19 cellular contexts compared by ENCODE assay signal in the genomic region with DNA sequence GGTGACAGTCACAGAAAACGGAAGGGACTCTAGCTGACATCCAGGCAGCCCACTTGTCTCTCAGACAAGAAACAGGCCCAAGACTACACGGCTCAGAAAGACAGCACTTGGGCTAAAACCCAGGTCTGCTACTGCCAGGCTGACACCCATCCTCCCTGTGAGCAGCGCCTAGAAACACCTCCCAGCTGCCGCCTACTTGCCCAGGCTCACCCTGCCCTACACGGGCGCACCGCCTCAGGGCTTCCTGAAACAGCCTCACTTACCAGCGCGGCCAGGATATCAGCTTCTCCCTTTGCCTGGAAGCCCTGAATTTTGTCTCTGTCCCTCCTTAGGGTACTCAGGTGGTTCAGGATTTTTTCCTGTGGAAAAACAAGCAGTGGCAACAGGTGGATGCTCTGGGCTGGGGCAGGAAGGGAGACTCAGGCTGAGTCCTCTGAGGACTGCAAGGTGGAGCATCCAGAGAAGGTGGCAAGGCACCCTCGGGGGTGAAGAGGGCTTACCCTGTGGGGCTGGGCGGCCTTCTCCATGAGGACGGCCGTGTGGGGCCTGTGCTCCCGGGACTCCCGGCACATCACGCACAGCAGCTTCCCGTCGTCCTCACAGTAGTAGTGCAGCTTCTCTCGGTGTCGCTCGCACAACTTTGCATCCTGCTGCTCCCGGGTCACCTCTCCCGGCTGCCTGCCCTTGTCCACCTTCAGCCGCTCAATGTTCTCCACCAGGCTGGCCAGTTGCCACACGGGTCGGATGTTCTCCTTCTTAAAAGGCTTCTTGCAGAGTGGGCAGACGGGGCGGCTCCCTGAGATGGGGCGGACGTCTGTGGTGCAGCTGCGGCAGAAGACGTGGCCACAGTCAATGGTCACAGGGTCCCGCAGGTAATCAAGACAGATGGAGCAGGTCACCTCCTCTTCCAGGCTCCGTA. TPM values are rescaled to one million over a fixed set of nuclear protein-coding genes. Genes with fewer than 3 reads are reported as not detected.
A peak's percentile ranks its signal among the peaks of the same experiment; 100 is the strongest.
DNase-seq lines count a peak whose midpoint lies in the region; ATAC-seq and TF ChIP-seq lines count a peak whose summit lies in the region.
"Had no signal": no experiment of that assay in that cellular context is flagged by ENCODE, and none has a peak within 500 bp of the region (broad histone marks: within the 10 kb centered on the region; RNA-seq: fewer than 3 reads in every experiment).

No MANE protein-coding gene starts in this region.

- POLR2A ChIA-PET in activated CD4-positive, alpha-beta memory T cell treated with anti-CD3 and anti-CD28 coated beads, Interleukin-2, amount 10 ng/mL, durations not matched to agents 7 days and 5 days (lab: Charles Lee) = no interaction called here

- no peaks in the 10 kb centered on the region for H3K27me3 Mint-ChIP-seq in activated T-cell treated with anti-CD3 and anti-CD28 coated beads, Interleukin-2, amount 50 U/mL, for 24 hours
- no peaks in the 10 kb centered on the region for H3K27me3 Mint-ChIP-seq in T-helper 17 cell
- H3K27me3 Mint-ChIP-seq in stimulated activated memory B cell treated with anti-CD40 and anti-IgM and Interleukin-4, amounts not matched to agents 10 μg/mL and 1 μg/mL and 100 μg/mL, for 72 hours = no peaks in the 10 kb centered on the region
- H3K27me3 Mint-ChIP-seq in activated CD4-positive, alpha-beta memory T cell treated with anti-CD3 and anti-CD28 coated beads, Interleukin-2, amount 10 ng/mL, durations not matched to agents 7 days and 5 days = no peaks in the 10 kb centered on the region

- no peak for DNase-seq in activated T-cell treated with anti-CD3 and anti-CD28 coated beads, Interleukin-2, amount 50 U/mL, for 24 hours
- no peak for DNase-seq in activated T-cell treated with anti-CD3 and anti-CD28 coated beads, Interleukin-2, amount 50 U/mL, for 48 hours
- DNase-seq in T-helper 17 cell = no peak
- peak in 39 of 42 donors; percentile 19 to 84 (median 57) for DNase-seq in head of caudate nucleus
- no peak for DNase-seq in G401 (ENCODE audit: low spot score)
- no peak for DNase-seq in activated CD4-positive, alpha-beta memory T cell treated with anti-CD3 and anti-CD28 coated beads, Interleukin-2, amount 10 ng/mL, durations not matched to agents 7 days and 5 days
- DNase-seq in WERI-Rb-1 = no peak
- DNase-seq: 8988T, DMS 273 treated with DMSO at 0.1 percent for 48 hours, HFFc6, KG1, NCI-H1048, NCI-H146, NCI-H2081 treated with DMSO at 0.1 percent for 48 hours, NCI-H510A treated with DMSO at 0.1 percent for 48 hours had no signal

- H3K9me3 ChIP-seq in T-helper 17 cell (ENCODE audit: control insufficient read depth, low read length, poor library complexity, severe bottlenecking) (no peaks in the 10 kb centered on the region), WERI-Rb-1 (ENCODE audit: severe bottlenecking) (no peaks in the 10 kb centered on the region)
- H3K9me3 ChIP-seq: BLaER1 had no signal

- no peaks in the 10 kb centered on the region for H3K9me3 Mint-ChIP-seq in activated T-cell treated with anti-CD3 and anti-CD28 coated beads, Interleukin-2, amount 50 U/mL, for 24 hours
- H3K9me3 Mint-ChIP-seq in stimulated activated memory B cell treated with anti-CD40 and anti-IgM and Interleukin-4, amounts not matched to agents 10 μg/mL and 1 μg/mL and 100 μg/mL, for 72 hours = no peaks in the 10 kb centered on the region
- H3K9me3 Mint-ChIP-seq in activated CD4-positive, alpha-beta memory T cell treated with anti-CD3 and anti-CD28 coated beads, Interleukin-2, amount 10 ng/mL, durations not matched to agents 7 days and 5 days = no peaks in the 10 kb centered on the region
- H3K9me3 Mint-ChIP-seq: HFFc6 had no signal

- no peak for ATAC-seq in T-helper 17 cell
- ATAC-seq in stimulated activated memory B cell treated with anti-CD40 and anti-IgM and Interleukin-4, amounts not matched to agents 10 μg/mL and 1 μg/mL and 100 μg/mL, for 72 hours = no peak

- H3K27me3 ChIP-seq in WERI-Rb-1 (ENCODE audit: insufficient read depth, low read depth, severe bottlenecking) = no peaks in the 10 kb centered on the region
- H3K27me3 ChIP-seq: BLaER1 had no signal

- H3K36me3 ChIP-seq in WERI-Rb-1 = peaks cover 90% of the 10 kb centered on the region

- no peak overlapping the region for H3K27ac ChIP-seq in WERI-Rb-1
- H3K27ac ChIP-seq: BLaER1 had no signal

- H3K4me1 Mint-ChIP-seq in activated T-cell treated with anti-CD3 and anti-CD28 coated beads, Interleukin-2, amount 50 U/mL, for 24 hours (ENCODE audit: low read depth) = peaks cover 22% of the 10 kb centered on the region
- peaks cover 26% of the 10 kb centered on the region for H3K4me1 Mint-ChIP-seq in T-helper 17 cell
- H3K4me1 Mint-ChIP-seq in stimulated activated memory B cell treated with anti-CD40 and anti-IgM and Interleukin-4, amounts not matched to agents 10 μg/mL and 1 μg/mL and 100 μg/mL, for 72 hours = peaks cover 31% of the 10 kb centered on the region
- H3K4me1 Mint-ChIP-seq in activated CD4-positive, alpha-beta memory T cell treated with anti-CD3 and anti-CD28 coated beads, Interleukin-2, amount 10 ng/mL, durations not matched to agents 7 days and 5 days = peaks cover 33% of the 10 kb centered on the region

- CTCF ChIA-PET in activated CD4-positive, alpha-beta memory T cell treated with anti-CD3 and anti-CD28 coated beads, Interleukin-2, amount 10 ng/mL, durations not matched to agents 7 days and 5 days (lab: Charles Lee) = interaction anchor here (1.7 kb wide), 1 partner anchor 21 kb away, joined by 5 read pairs; no protein-coding TSS in a partner anchor

- intact Hi-C loops in head of caudate nucleus (cut with DNase I) = no loop called here

- H3K36me3 Mint-ChIP-seq in activated T-cell treated with anti-CD3 and anti-CD28 coated beads, Interleukin-2, amount 50 U/mL, for 24 hours (ENCODE audit: low read depth) = peaks cover 87% of the 10 kb centered on the region
- peaks cover 14% of the 10 kb centered on the region for H3K36me3 Mint-ChIP-seq in T-helper 17 cell (ENCODE audit: low read depth)
- H3K36me3 Mint-ChIP-seq in stimulated activated memory B cell treated with anti-CD40 and anti-IgM and Interleukin-4, amounts not matched to agents 10 μg/mL and 1 μg/mL and 100 μg/mL, for 72 hours = peaks cover 39% of the 10 kb centered on the region
- peaks cover 77% of the 10 kb centered on the region for H3K36me3 Mint-ChIP-seq in activated CD4-positive, alpha-beta memory T cell treated with anti-CD3 and anti-CD28 coated beads, Interleukin-2, amount 10 ng/mL, durations not matched to agents 7 days and 5 days (ENCODE audit: low read depth)

- no peak overlapping the region for H3K4me3 ChIP-seq in WERI-Rb-1 (ENCODE audit: low read depth, low read length)
- H3K4me3 ChIP-seq: BLaER1 had no signal

- no peak for TF ChIP-seq CTCF in WERI-Rb-1 (IDR thresholded peaks at IDR 0.05; ENCODE audit: low read depth, low read length)

- no peak overlapping the region for H3K4me3 Mint-ChIP-seq in activated T-cell treated with anti-CD3 and anti-CD28 coated beads, Interleukin-2, amount 50 U/mL, for 24 hours
- H3K4me3 Mint-ChIP-seq in T-helper 17 cell = no peak overlapping the region
- no peak overlapping the region for H3K4me3 Mint-ChIP-seq in stimulated activated memory B cell treated with anti-CD40 and anti-IgM and Interleukin-4, amounts not matched to agents 10 μg/mL and 1 μg/mL and 100 μg/mL, for 72 hours
- H3K4me3 Mint-ChIP-seq in activated CD4-positive, alpha-beta memory T cell treated with anti-CD3 and anti-CD28 coated beads, Interleukin-2, amount 10 ng/mL, durations not matched to agents 7 days and 5 days = no peak overlapping the region
- H3K4me3 Mint-ChIP-seq: HFFc6 had no signal

- H3K27ac Mint-ChIP-seq in activated T-cell treated with anti-CD3 and anti-CD28 coated beads, Interleukin-2, amount 50 U/mL, for 24 hours = peak overlapping the region; percentile 29
- peak overlapping the region; percentile 85 for H3K27ac Mint-ChIP-seq in T-helper 17 cell
- peak overlapping the region; percentile 45 for H3K27ac Mint-ChIP-seq in stimulated activated memory B cell treated with anti-CD40 and anti-IgM and Interleukin-4, amounts not matched to agents 10 μg/mL and 1 μg/mL and 100 μg/mL, for 72 hours
- no peak overlapping the region for H3K27ac Mint-ChIP-seq in activated CD4-positive, alpha-beta memory T cell treated with anti-CD3 and anti-CD28 coated beads, Interleukin-2, amount 10 ng/mL, durations not matched to agents 7 days and 5 days
- H3K27ac Mint-ChIP-seq: HFFc6 had no signal

- in situ Hi-C loops in G401 (cut with HindIII; ENCODE audit: low sequenced_read_pairs) = no loop called here

RNA-seq across cellular contexts. Expression of gene TRIM26, which starts 14.8 kb away (rescaled TPM):
- 10 to 100 TPM; 51.2 to 63.1 TPM for total RNA-seq in T-helper 17 cell
- 41.7 and 61.2 TPM in 2 replicates for total RNA-seq in G401 (2014; rRNA removed; shearing (Covaris generic))
- 10 to 100 TPM; 91.1 to 91.5 TPM for total RNA-seq in activated CD4-positive, alpha-beta memory T cell treated with anti-CD3 and anti-CD28 coated beads, Interleukin-2, amount 10 ng/mL, durations not matched to agents 7 days and 5 days

RNA-seq across cellular contexts. Expression of gene TRIM15, which starts 35.1 kb away (rescaled TPM):
- total RNA-seq in T-helper 17 cell = not detected
- not detected in 2 replicates for total RNA-seq in G401 (2014; rRNA removed; shearing (Covaris generic))
- total RNA-seq in activated CD4-positive, alpha-beta memory T cell treated with anti-CD3 and anti-CD28 coated beads, Interleukin-2, amount 10 ng/mL, durations not matched to agents 7 days and 5 days = not detected
- total RNA-seq: HFFc6 had no signal

RNA-seq across cellular contexts. Expression of gene TRIM10, which starts 37.4 kb away (rescaled TPM):
- total RNA-seq in T-helper 17 cell = under 1 TPM in 1 of 2 donors, not detected in 1; 0.37 TPM
- total RNA-seq in G401 (2014; rRNA removed; shearing (Covaris generic)) = not detected in 2 replicates
- under 1 TPM in 1 of 2 experiments, not detected in 1; 0.08 TPM for total RNA-seq in activated CD4-positive, alpha-beta memory T cell treated with anti-CD3 and anti-CD28 coated beads, Interleukin-2, amount 10 ng/mL, durations not matched to agents 7 days and 5 days
- total RNA-seq: Daoy, H4, HFFc6 had no signal

Comparison
In these comparisons a context has a peak if more than half of its experiments do, and no peak if none do; other contexts are left out.
1. DNase-seq: peak in head of caudate nucleus (39 of 42); none in activated T-cell treated with anti-CD3 and anti-CD28 coated beads, Interleukin-2, amount 50 U/mL, for 24 hours (single experiment), activated T-cell treated with anti-CD3 and anti-CD28 coated beads, Interleukin-2, amount 50 U/mL, for 48 hours (0 of 2), T-helper 17 cell (0 of 3), G401 (single experiment), activated CD4-positive, alpha-beta memory T cell treated with anti-CD3 and anti-CD28 coated beads, Interleukin-2, amount 10 ng/mL, durations not matched to agents 7 days and 5 days (single experiment) and WERI-Rb-1 (single experiment).